Comparison of ENCODE assay signal across 8 cellular contexts in the genomic region with DNA sequence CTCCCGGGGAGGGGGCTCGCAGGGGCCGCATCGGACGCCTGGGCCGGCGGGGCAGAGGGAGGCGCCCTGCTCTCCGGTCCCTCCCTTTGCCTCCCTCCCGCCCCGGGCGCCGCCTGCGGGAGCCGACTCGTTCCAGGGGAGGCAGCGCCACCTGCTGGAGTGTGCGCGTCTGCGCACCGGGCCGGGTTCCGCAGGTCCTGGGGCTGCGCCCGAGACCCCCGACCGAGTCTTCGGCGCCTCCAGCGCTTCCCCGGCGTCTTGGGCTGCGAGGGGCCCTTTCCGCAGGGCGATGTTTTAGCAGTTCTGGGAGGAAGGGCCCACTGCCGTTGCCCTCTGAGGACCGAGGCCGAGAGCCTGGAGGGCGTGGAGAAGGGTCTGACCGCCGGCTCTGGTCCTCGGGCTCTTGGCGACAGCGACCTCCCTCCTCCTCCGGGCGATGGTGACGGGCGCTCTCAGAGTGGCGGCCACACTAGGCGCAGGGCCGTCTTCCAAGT.
DNase-seq lines count a peak whose midpoint lies in the region; ATAC-seq and TF ChIP-seq lines count a peak whose summit lies in the region.

No MANE protein-coding gene starts in this region.

- WGBS in right lobe of liver (ENCODE audit: insufficient coverage, low coverage, low lambda C conversion rate, missing lambda C conversion rate): 0% methylated on average over 15 of the region's 51 CpGs

- H3K27me3 ChIP-seq in right lobe of liver: no peaks in the 10 kb centered on the region

- peaks cover 0 to 9% (median 2%) of the 10 kb centered on the region in 4 donors for H3K4me1 ChIP-seq in right lobe of liver

- intact Hi-C loops in right lobe of liver (cut with DNase I): loop anchor here (5.0 kb wide), 1 partner anchor 165 kb away; no protein-coding TSS in a partner anchor

- no peaks in the 10 kb centered on the region for H3K36me3 ChIP-seq in right lobe of liver

- no peak for TF ChIP-seq POLR2A in right lobe of liver (IDR thresholded peaks at IDR 0.05)

- ATAC-seq in HG03354 (IDR thresholded peaks at IDR 0.05; ENCODE audit: poor library complexity, severe bottlenecking, unreplicated experiment) (peak; percentile 68), right lobe of liver (peak; percentile 96 to 99 (median 98)), GM18870 (IDR thresholded peaks at IDR 0.05; ENCODE audit: unreplicated experiment) (no peak)

- H3K4me3 ChIP-seq in right lobe of liver: peak overlapping the region; percentile 60 to 64 (median 63)

- peak overlapping the region in 2 of 3 donors; percentile 17 to 33 for H3K27ac ChIP-seq in right lobe of liver

- DNase-seq in NCI-H748 treated with DMSO at 0.1 percent for 48 hours (lab: John Stamatoyannopoulos, UW): peak; percentile 30
- peak; percentile 77 to 88 for DNase-seq in activated CD4-positive, alpha-beta T cell treated with anti-CD3 and anti-CD28 coated beads, Interleukin-2, amount 50 U/mL, for 24 hours (ENCODE audit: low read depth in 1 of 2, low spot score in 1 of 2)
- peak; percentile 45 to 67 for DNase-seq in dermis microvascular lymphatic vessel endothelial cell (ENCODE audit: low read depth in 2 of 2)
- peak; percentile 84 to 88 (median 87) for DNase-seq in right lobe of liver
- peak; percentile 93 to 95 for DNase-seq in stimulated activated CD4-positive, alpha-beta T cell treated with anti-CD3 and anti-CD28 coated beads, Interleukin-2, amount 100 ng/mL, for 48 hours

- H3K9me3 ChIP-seq in right lobe of liver: no peaks in the 10 kb centered on the region

- TF ChIP-seq CTCF in GM12872 (IDR thresholded peaks at IDR 0.05; ENCODE audit: insufficient read depth, low read depth, low read length) (peak; percentile 92), right lobe of liver (IDR thresholded peaks at IDR 0.05) (peak; percentile 98 to 99 (median 99))

Comparison
In these comparisons a context has a peak if more than half of its experiments do, and no peak if none do; other contexts are left out.
1. DNase-seq: peak in every context shown above with its lines; median percentile 94 in stimulated activated CD4-positive, alpha-beta T cell treated with anti-CD3 and anti-CD28 coated beads, Interleukin-2, amount 100 ng/mL, for 48 hours; 87 in right lobe of liver; 82 in activated CD4-positive, alpha-beta T cell treated with anti-CD3 and anti-CD28 coated beads, Interleukin-2, amount 50 U/mL, for 24 hours; 56 in dermis microvascular lymphatic vessel endothelial cell; 30 in NCI-H748 treated with DMSO at 0.1 percent for 48 hours.